Comparison of ENCODE assay signal across 10 cellular contexts in genomic region chr9:12785251-12785880, GRCh38. TPM values are rescaled to one million over a fixed set of nuclear protein-coding genes. Genes with fewer than 3 reads are reported as not detected.
DNase-seq lines count a peak whose midpoint lies in the region; ATAC-seq, FAIRE-seq and TF ChIP-seq lines count a peak whose summit lies in the region.
"Had no signal": no experiment of that assay in that cellular context is flagged by ENCODE, and none has a peak within 500 bp of the region (broad histone marks: within the 10 kb centered on the region; RNA-seq: fewer than 3 reads in every experiment).

No MANE protein-coding gene starts in this region.

- H3K4me1 Mint-ChIP-seq in HFFc6 (ENCODE audit: low read depth) (peaks cover 31% of the 10 kb centered on the region), astrocyte (ENCODE audit: low read depth, unreplicated experiment) (peaks cover 24% of the 10 kb centered on the region)

- H3K27me3 ChIP-seq in astrocyte (ENCODE audit: insufficient read depth, low read length) (no peaks in the 10 kb centered on the region), left lung (no peaks in the 10 kb centered on the region)
- H3K27me3 ChIP-seq: heart left ventricle had no signal

- no peaks in the 10 kb centered on the region for H3K79me2 ChIP-seq in astrocyte (ENCODE audit: insufficient read depth, low read length)

- H3K4me1 ChIP-seq in astrocyte (ENCODE audit: insufficient read depth, low read length) (peaks cover 17% of the 10 kb centered on the region), left lung (peaks cover 0 to 6% of the 10 kb centered on the region in 2 donors)

- H3K9me3 Mint-ChIP-seq in HFFc6 (no peaks in the 10 kb centered on the region; the same call in 1 of the 2 replicates), astrocyte (ENCODE audit: unreplicated experiment) (peaks cover 20% of the 10 kb centered on the region)

- H2AFZ ChIP-seq in astrocyte (ENCODE audit: low read depth, low read length), result no peak overlapping the region

- H3K4me3 Mint-ChIP-seq in HFFc6 (no peak overlapping the region), astrocyte (ENCODE audit: unreplicated experiment) (peak overlapping the region; percentile 43)

- H3K36me3 Mint-ChIP-seq in HFFc6 (ENCODE audit: low read depth) (peaks cover 15% of the 10 kb centered on the region; the same call in 1 of the 2 replicates), astrocyte (ENCODE audit: low read depth, unreplicated experiment) (peaks cover 14% of the 10 kb centered on the region)

- H3K36me3 ChIP-seq in astrocyte (ENCODE audit: insufficient read depth, low read length), result no peaks in the 10 kb centered on the region
- no peaks in the 10 kb centered on the region for H3K36me3 ChIP-seq in left lung
- H3K36me3 ChIP-seq: heart left ventricle had no signal

- peak; percentile 85 for ATAC-seq in left lung
- ATAC-seq in GM21825 (IDR thresholded peaks at IDR 0.05; ENCODE audit: unreplicated experiment), result no peak

- intact Hi-C loops in left lung (cut with DNase I), result no loop called here

- H3K9ac ChIP-seq in astrocyte (ENCODE audit: low read length), result peak overlapping the region; percentile 68

- no peak for TF ChIP-seq CTCF in HFFc6 (IDR thresholded peaks at IDR 0.05)
- no peak for TF ChIP-seq CTCF in astrocyte (IDR thresholded peaks at IDR 0.05; ENCODE audit: insufficient read depth, low read depth, low read length)
- no peak for TF ChIP-seq CTCF in left lung (IDR thresholded peaks at IDR 0.05)

- H3K27me3 Mint-ChIP-seq in HFFc6 (ENCODE audit: insufficient read depth) (no peaks in the 10 kb centered on the region; the same call in 1 of the 2 replicates), astrocyte (ENCODE audit: low read depth, unreplicated experiment) (no peaks in the 10 kb centered on the region)

- H3K9me3 ChIP-seq in astrocyte (ENCODE audit: insufficient read depth, low read depth, low read length) (no peaks in the 10 kb centered on the region), left lung (peaks cover 0 to 7% of the 10 kb centered on the region in 2 donors)

- no peak for DNase-seq in HFFc6
- DNase-seq in astrocyte (ENCODE audit: low read depth), result peak; percentile 34
- DNase-seq in left lung, result peak; percentile 67 to 78
- peak in 13 of 49 donors; percentile 3 to 64 (median 16) for DNase-seq in substantia nigra (lab: John Stamatoyannopoulos, UW)
- DNase-seq in NOMO-1 treated with DMSO at 0.1 percent for 48 hours (lab: John Stamatoyannopoulos, UW; ENCODE audit: unreplicated experiment), result no peak
- DNase-seq in NCI-H2107 (lab: John Stamatoyannopoulos, UW), result no peak
- DNase-seq in glomerular visceral epithelial cell (ENCODE audit: extremely low spot score), result no peak

- H4K20me1 ChIP-seq in astrocyte (ENCODE audit: insufficient read depth, low read length), result no peaks in the 10 kb centered on the region

- H3K4me2 ChIP-seq in astrocyte (ENCODE audit: low read length), result peak overlapping the region; percentile 67

- H3K27ac Mint-ChIP-seq in HFFc6 (peak overlapping the region; percentile 92), astrocyte (ENCODE audit: unreplicated experiment) (peak overlapping the region; percentile 99)

- peak; percentile 5 for FAIRE-seq in astrocyte (lab: Jason Lieb, UNC)

- H3K4me3 ChIP-seq in astrocyte (ENCODE audit: insufficient read depth, low read depth, low read length) (no peak overlapping the region), left lung (no peak overlapping the region)
- H3K4me3 ChIP-seq: heart left ventricle had no signal

- H3K27ac ChIP-seq in astrocyte (ENCODE audit: low read depth, low read length), result peak overlapping the region; percentile 87
- H3K27ac ChIP-seq in left lung, result peak overlapping the region; percentile 77 to 88
- peak overlapping the region; percentile 61 for H3K27ac ChIP-seq in substantia nigra (ENCODE audit: low read depth, low read length, poor library complexity, severe bottlenecking)

RNA-seq across cellular contexts. Expression of gene LURAP1L, which starts 10.5 kb away (rescaled TPM):
- 1 to 10 TPM; 1.1 to 1.7 (median 1.3) TPM for total RNA-seq in HFFc6 (2021; fragmentation: NEBNext Ultra II Directional; extraction: Animal tissue kit (Norgen Biotek cat#: 25700))
- total RNA-seq in astrocyte (9.0 and 13.3 TPM in 2 replicates), left lung (10 to 100 TPM; 37.7 to 37.8 TPM)
- total RNA-seq: T-helper 1 cell treated with Interleukin-12 subunit alpha and Interleukin-12 subunit beta and Interleukin-4 antibody, amounts not matched to agents 30 ng/mL and 1 ng/mL, for 36 hours had no signal

Comparison
In these comparisons a context has a peak if more than half of its experiments do, and no peak if none do; other contexts are left out.
1. DNase-seq: peak in astrocyte (single experiment) and left lung (2 of 2); none in HFFc6 (single experiment), NOMO-1 treated with DMSO at 0.1 percent for 48 hours (single experiment), NCI-H2107 (single experiment) and glomerular visceral epithelial cell (single experiment).
2. Peak in every context shown above with its lines, with median percentiles within 50 percentile points of each other: H3K27ac ChIP-seq.